ENCODE assay signal across 17 cellular contexts in the genomic region with DNA sequence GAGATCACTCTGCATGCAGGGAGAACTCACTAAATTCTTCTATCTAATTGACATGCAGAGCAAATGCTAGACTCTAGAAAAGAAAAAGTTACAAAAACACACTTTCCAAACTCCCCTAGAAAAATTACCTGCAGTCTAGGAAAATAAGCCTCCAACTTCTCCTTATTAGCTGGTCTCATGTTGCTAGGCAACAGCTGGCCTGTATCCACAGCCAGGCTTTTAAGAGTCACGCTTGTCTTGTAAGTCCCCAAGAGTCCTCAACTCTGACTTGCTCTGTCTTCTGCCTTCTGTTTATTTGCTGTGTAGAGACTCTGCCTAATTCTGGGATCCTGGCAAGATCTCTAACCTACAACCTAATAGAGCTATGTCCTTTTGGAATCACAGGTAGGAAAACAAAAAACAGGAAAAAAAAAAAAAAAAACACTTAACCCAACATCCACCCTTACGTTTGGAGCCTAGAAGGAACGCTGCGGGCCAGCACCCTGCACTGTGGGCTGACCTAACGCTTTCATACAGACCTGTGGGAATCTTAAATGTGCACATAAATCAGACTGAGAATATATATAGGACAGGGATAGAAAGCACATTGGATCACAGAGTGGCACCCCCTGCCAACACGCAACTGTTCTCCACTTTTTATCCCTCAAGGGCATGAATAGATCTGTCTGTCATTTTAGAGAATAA.
DNase-seq lines count a peak whose midpoint lies in the region; ATAC-seq and TF ChIP-seq lines count a peak whose summit lies in the region.
"Had no signal": no experiment of that assay in that cellular context is flagged by ENCODE, and none has a peak within 500 bp of the region (broad histone marks: within the 10 kb centered on the region; RNA-seq: fewer than 3 reads in every experiment).

No MANE protein-coding gene starts in this region.

- no peak overlapping the region for H2BK12ac ChIP-seq in neuronal stem cell (ENCODE audit: low read length)

- H3K4ac ChIP-seq in neuronal stem cell (ENCODE audit: low read length): no peak overlapping the region

- no peaks in the 10 kb centered on the region for H3K36me3 ChIP-seq in neuronal stem cell (replicated peaks in 1 of 2; ENCODE audit: control insufficient read depth in 2 of 2, insufficient read depth in 2 of 2, low read length in 2 of 2)
- H3K36me3 ChIP-seq: left ventricle myocardium inferior had no signal

- no peak overlapping the region for H2AK5ac ChIP-seq in neuronal stem cell (ENCODE audit: low read depth, low read length)

- H3K9me3 Mint-ChIP-seq in brain: peaks cover 0 to 6% (median 3%) of the 10 kb centered on the region in 5 experiments
- no peaks in the 10 kb centered on the region for H3K9me3 Mint-ChIP-seq in endothelial cell (ENCODE audit: unreplicated experiment)

- H3K79me1 ChIP-seq in neuronal stem cell (ENCODE audit: low read depth, low read length): no peaks in the 10 kb centered on the region

- no peak overlapping the region for H3K23ac ChIP-seq in neuronal stem cell (ENCODE audit: low read depth, low read length, poor library complexity)

- no CpG with 5 or more reads among the region's 6 CpGs for WGBS in neuronal stem cell (ENCODE audit: extremely low coverage in 2 of 2, insufficient read length in 2 of 2, insufficient replicate concordance in 1 of 2), 2 donors

- DNase-seq in DMS79 (lab: John Stamatoyannopoulos, UW): peak; percentile 30
- DNase-seq in NCI-H146 (lab: John Stamatoyannopoulos, UW): peak; percentile 53
- peak; percentile 48 for DNase-seq in neuronal stem cell (ENCODE audit: low spot score)
- no peak for DNase-seq in endothelial cell (ENCODE audit: low spot score)
- no peak for DNase-seq in stimulated activated CD4-positive, alpha-beta T cell treated with anti-CD3 and anti-CD28 coated beads, Interleukin-2, amount 100 ng/mL, for 48 hours
- no peak for DNase-seq in cerebellar nuclear complex (lab: John Stamatoyannopoulos, UW)
- DNase-seq: activated CD4-positive, CD25-positive, alpha-beta regulatory T cell; activated CD8-positive, alpha-beta memory T cell treated with anti-CD3 and anti-CD28 coated beads, Interleukin-2, amount 10 ng/mL, durations not matched to agents 7 days and 5 days; activated naive CD4-positive, alpha-beta T cell treated with Interleukin-2 at 50 U/mL for 16 hours; Karpas-422; left ventricle myocardium inferior; NCI-H187 treated with DMSO at 0.1 percent for 48 hours; stimulated activated CD4-positive, alpha-beta T cell treated with anti-CD3 and anti-CD28 coated beads, Interleukin-15, amount 100 ng/mL, for 24 hours; T-helper 17 cell had no signal

- H2AFZ ChIP-seq in neuronal stem cell (ENCODE audit: low read length): peak overlapping the region; percentile 9

- H3K4me1 Mint-ChIP-seq in brain (peaks cover 34% of the 10 kb centered on the region), endothelial cell (ENCODE audit: unreplicated experiment) (no peaks in the 10 kb centered on the region)
- H3K4me1 Mint-ChIP-seq: activated CD8-positive, alpha-beta memory T cell treated with anti-CD3 and anti-CD28 coated beads, Interleukin-2, amount 10 ng/mL, durations not matched to agents 7 days and 5 days; T-helper 17 cell had no signal

- H4K8ac ChIP-seq in neuronal stem cell (ENCODE audit: low read depth, low read length): no peak overlapping the region

- H3K4me3 ChIP-seq in neuronal stem cell (ENCODE audit: low read length in 2 of 2): no peak overlapping the region
- H3K4me3 ChIP-seq: left ventricle myocardium inferior had no signal

- no peak overlapping the region for H3K27ac ChIP-seq in neuronal stem cell (replicated peaks; ENCODE audit: low read length)
- H3K27ac ChIP-seq: left ventricle myocardium inferior had no signal

- H3K14ac ChIP-seq in neuronal stem cell (ENCODE audit: low read length): no peak overlapping the region

- no peak overlapping the region for H2BK15ac ChIP-seq in neuronal stem cell (ENCODE audit: low read length)

- H3K9me3 ChIP-seq in neuronal stem cell (replicated peaks in 1 of 2; ENCODE audit: control insufficient read depth in 2 of 2, insufficient read depth in 1 of 2, low read depth in 1 of 2, low read length in 2 of 2): no peaks in the 10 kb centered on the region
- H3K9me3 ChIP-seq: left ventricle myocardium inferior had no signal

- H2BK120ac ChIP-seq in neuronal stem cell (ENCODE audit: low read depth, low read length): no peak overlapping the region

- H3K36me3 Mint-ChIP-seq in brain: no peaks in the 10 kb centered on the region
- H3K36me3 Mint-ChIP-seq in endothelial cell (ENCODE audit: low read depth, unreplicated experiment): no peaks in the 10 kb centered on the region
- H3K36me3 Mint-ChIP-seq: activated CD8-positive, alpha-beta memory T cell treated with anti-CD3 and anti-CD28 coated beads, Interleukin-2, amount 10 ng/mL, durations not matched to agents 7 days and 5 days had no signal

- H3K27me3 ChIP-seq in neuronal stem cell (ENCODE audit: control insufficient read depth in 3 of 3, insufficient read depth in 3 of 3, low read depth in 1 of 3, low read length in 3 of 3): no peaks in the 10 kb centered on the region

- no peak overlapping the region for H2BK5ac ChIP-seq in neuronal stem cell (ENCODE audit: low read length)

- no peak overlapping the region for H3K18ac ChIP-seq in neuronal stem cell (ENCODE audit: low read length)

- no peak for ATAC-seq in GM19324 (IDR thresholded peaks at IDR 0.05; ENCODE audit: low FRiP score, unreplicated experiment)
- ATAC-seq: activated CD8-positive, alpha-beta memory T cell treated with anti-CD3 and anti-CD28 coated beads, Interleukin-2, amount 10 ng/mL, durations not matched to agents 7 days and 5 days; Right ventricle myocardium inferior; T-helper 17 cell had no signal

- H3K4me2 ChIP-seq in neuronal stem cell (ENCODE audit: insufficient read depth, low read length, poor library complexity, severe bottlenecking): no peak overlapping the region

- H3K4me1 ChIP-seq in neuronal stem cell (ENCODE audit: control insufficient read depth in 2 of 2, insufficient read depth in 1 of 2, low read depth in 1 of 2, low read length in 2 of 2): peaks cover 4 to 9% of the 10 kb centered on the region in 2 donors
- H3K4me1 ChIP-seq: left ventricle myocardium inferior had no signal

- H3K27me3 Mint-ChIP-seq in brain (peaks cover 3% of the 10 kb centered on the region), endothelial cell (ENCODE audit: unreplicated experiment) (no peaks in the 10 kb centered on the region)
- H3K27me3 Mint-ChIP-seq: activated CD8-positive, alpha-beta memory T cell treated with anti-CD3 and anti-CD28 coated beads, Interleukin-2, amount 10 ng/mL, durations not matched to agents 7 days and 5 days; T-helper 17 cell had no signal

- peak overlapping the region; percentile 28 to 57 (median 37) for H3K4me3 Mint-ChIP-seq in brain
- H3K4me3 Mint-ChIP-seq in endothelial cell (ENCODE audit: unreplicated experiment): no peak overlapping the region
- H3K4me3 Mint-ChIP-seq: activated CD8-positive, alpha-beta memory T cell treated with anti-CD3 and anti-CD28 coated beads, Interleukin-2, amount 10 ng/mL, durations not matched to agents 7 days and 5 days; T-helper 17 cell had no signal

- peak overlapping the region; percentile 61 to 90 (median 85) for H3K27ac Mint-ChIP-seq in brain
- no peak overlapping the region for H3K27ac Mint-ChIP-seq in endothelial cell (ENCODE audit: unreplicated experiment)
- H3K27ac Mint-ChIP-seq: activated CD8-positive, alpha-beta memory T cell treated with anti-CD3 and anti-CD28 coated beads, Interleukin-2, amount 10 ng/mL, durations not matched to agents 7 days and 5 days; T-helper 17 cell had no signal

- no peak for TF ChIP-seq CTCF in brain (conservative IDR thresholded peaks at IDR 0.05)
- no peak for TF ChIP-seq CTCF in endothelial cell (IDR thresholded peaks at IDR 0.05; ENCODE audit: unreplicated experiment)

- H4K91ac ChIP-seq in neuronal stem cell (ENCODE audit: low read depth, low read length, poor library complexity): no peak overlapping the region

- H3K9ac ChIP-seq in neuronal stem cell (ENCODE audit: low read depth, low read length, poor library complexity): no peak overlapping the region

Comparison
In these comparisons a context has a peak if more than half of its experiments do, and no peak if none do; other contexts are left out.
1. DNase-seq: peak in DMS79 (single experiment), NCI-H146 (single experiment) and neuronal stem cell (single experiment); none in endothelial cell (single experiment), stimulated activated CD4-positive, alpha-beta T cell treated with anti-CD3 and anti-CD28 coated beads, Interleukin-2, amount 100 ng/mL, for 48 hours (0 of 2) and cerebellar nuclear complex (0 of 2).